12 cellular contexts compared by ENCODE assay signal in genomic region chr19:49632576-49632975, GRCh38. TPM values are rescaled to one million over a fixed set of nuclear protein-coding genes. Genes with fewer than 3 reads are reported as not detected.
DNase-seq lines count a peak whose midpoint lies in the region; ATAC-seq lines count a peak whose summit lies in the region.
"Had no signal": no experiment of that assay in that cellular context is flagged by ENCODE, and none has a peak within 500 bp of the region (broad histone marks: within the 10 kb centered on the region; RNA-seq: fewer than 3 reads in every experiment).

No MANE protein-coding gene starts in this region.

- H3K4me3 Mint-ChIP-seq in activated naive CD4-positive, alpha-beta T cell treated with anti-CD3 and anti-CD28 coated beads, Interleukin-2, amount 10 ng/mL, durations not matched to agents 7 days and 5 days: no peak overlapping the region
- H3K4me3 Mint-ChIP-seq in T-helper 17 cell: no peak overlapping the region
- H3K4me3 Mint-ChIP-seq: CD8-positive, alpha-beta memory T cell; H9 had no signal

- ATAC-seq in activated naive CD4-positive, alpha-beta T cell treated with anti-CD3 and anti-CD28 coated beads, Interleukin-2, amount 50 U/mL, for 72 hours: no peak
- ATAC-seq in T-helper 17 cell (no peak), HG03175 (IDR thresholded peaks at IDR 0.05; ENCODE audit: unreplicated experiment) (no peak), HG03354 (IDR thresholded peaks at IDR 0.05; ENCODE audit: poor library complexity, severe bottlenecking, unreplicated experiment) (no peak)
- ATAC-seq: GM12878 had no signal

- H3K36me3 Mint-ChIP-seq in activated naive CD4-positive, alpha-beta T cell treated with anti-CD3 and anti-CD28 coated beads, Interleukin-2, amount 50 U/mL, for 72 hours: no peaks in the 10 kb centered on the region
- peaks cover 9% of the 10 kb centered on the region for H3K36me3 Mint-ChIP-seq in activated naive CD4-positive, alpha-beta T cell treated with anti-CD3 and anti-CD28 coated beads, Interleukin-2, amount 10 ng/mL, durations not matched to agents 7 days and 5 days
- H3K36me3 Mint-ChIP-seq in T-helper 17 cell (ENCODE audit: low read depth): no peaks in the 10 kb centered on the region

- H3K27me3 Mint-ChIP-seq in activated naive CD4-positive, alpha-beta T cell treated with anti-CD3 and anti-CD28 coated beads, Interleukin-2, amount 10 ng/mL, durations not matched to agents 7 days and 5 days: peaks cover 11% of the 10 kb centered on the region
- H3K27me3 Mint-ChIP-seq in T-helper 17 cell: no peaks in the 10 kb centered on the region
- H3K27me3 Mint-ChIP-seq: CD8-positive, alpha-beta memory T cell had no signal

- H3K4me1 Mint-ChIP-seq in activated naive CD4-positive, alpha-beta T cell treated with anti-CD3 and anti-CD28 coated beads, Interleukin-2, amount 10 ng/mL, durations not matched to agents 7 days and 5 days: peaks cover 7% of the 10 kb centered on the region
- peaks cover 4% of the 10 kb centered on the region for H3K4me1 Mint-ChIP-seq in T-helper 17 cell

- no peaks in the 10 kb centered on the region for H3K36me3 ChIP-seq in effector memory CD4-positive, alpha-beta T cell (ENCODE audit: control insufficient read depth, insufficient read depth, low read length)

- no peaks in the 10 kb centered on the region for H3K9me3 Mint-ChIP-seq in activated naive CD4-positive, alpha-beta T cell treated with anti-CD3 and anti-CD28 coated beads, Interleukin-2, amount 50 U/mL, for 72 hours
- no peaks in the 10 kb centered on the region for H3K9me3 Mint-ChIP-seq in activated naive CD4-positive, alpha-beta T cell treated with anti-CD3 and anti-CD28 coated beads, Interleukin-2, amount 10 ng/mL, durations not matched to agents 7 days and 5 days
- H3K9me3 Mint-ChIP-seq: CD8-positive, alpha-beta memory T cell; H9 had no signal

- no peak overlapping the region for H3K4me3 ChIP-seq in effector memory CD4-positive, alpha-beta T cell (ENCODE audit: insufficient read depth, low read depth, low read length, poor library complexity, severe bottlenecking)
- H3K4me3 ChIP-seq: GM12878 had no signal

- CTCF ChIA-PET in activated naive CD4-positive, alpha-beta T cell treated with anti-CD3 and anti-CD28 coated beads, Interleukin-2, amount 10 ng/mL, durations not matched to agents 7 days and 5 days (lab: Charles Lee): no interaction called here

- no peaks in the 10 kb centered on the region for H3K9me3 ChIP-seq in T-helper 17 cell (ENCODE audit: control insufficient read depth, low read length, poor library complexity, severe bottlenecking)
- no peaks in the 10 kb centered on the region for H3K9me3 ChIP-seq in effector memory CD4-positive, alpha-beta T cell (ENCODE audit: control insufficient read depth, low read length)

- no peaks in the 10 kb centered on the region for H3K4me1 ChIP-seq in effector memory CD4-positive, alpha-beta T cell (ENCODE audit: control insufficient read depth, insufficient read depth, low read length, poor library complexity, severe bottlenecking)

- H3K27me3 ChIP-seq in effector memory CD4-positive, alpha-beta T cell (replicated peaks; ENCODE audit: control insufficient read depth, insufficient read depth, low read length, poor library complexity, severe bottlenecking): no peaks in the 10 kb centered on the region

- peak overlapping the region; percentile 1 for H3K27ac ChIP-seq in effector memory CD4-positive, alpha-beta T cell (ENCODE audit: insufficient read depth, low read length, poor library complexity, severe bottlenecking)
- H3K27ac ChIP-seq: 22Rv1 had no signal

- no peak for DNase-seq in activated naive CD4-positive, alpha-beta T cell treated with anti-CD3 and anti-CD28 coated beads, Interleukin-2, amount 50 U/mL, for 72 hours (ENCODE audit: low spot score in 2 of 2)
- no peak for DNase-seq in activated naive CD4-positive, alpha-beta T cell treated with anti-CD3 and anti-CD28 coated beads, Interleukin-2, amount 10 ng/mL, durations not matched to agents 7 days and 5 days
- no peak for DNase-seq in T-helper 17 cell
- DNase-seq in effector memory CD4-positive, alpha-beta T cell: no peak
- no peak for DNase-seq in NCI-H1417 (lab: John Stamatoyannopoulos, UW)
- DNase-seq: CD8-positive, alpha-beta memory T cell; GOT3; H9 had no signal

- peak overlapping the region; percentile 29 to 81 for H3K27ac Mint-ChIP-seq in activated naive CD4-positive, alpha-beta T cell treated with anti-CD3 and anti-CD28 coated beads, Interleukin-2, amount 50 U/mL, for 72 hours
- no peak overlapping the region for H3K27ac Mint-ChIP-seq in activated naive CD4-positive, alpha-beta T cell treated with anti-CD3 and anti-CD28 coated beads, Interleukin-2, amount 10 ng/mL, durations not matched to agents 7 days and 5 days
- H3K27ac Mint-ChIP-seq in T-helper 17 cell: peak overlapping the region; percentile 11

RNA-seq across cellular contexts. Expression of gene RRAS, which starts 7.4 kb away (rescaled TPM):
- total RNA-seq in activated naive CD4-positive, alpha-beta T cell treated with anti-CD3 and anti-CD28 coated beads, Interleukin-2, amount 50 U/mL, for 72 hours: 10 to 100 TPM in 1 of 2 donors, 1 to 10 TPM in 1; 6.0 to 12.9 TPM
- total RNA-seq in T-helper 17 cell: 1 to 10 TPM; 6.6 to 9.1 TPM

RNA-seq across cellular contexts. Expression of gene SCAF1, which starts 9.4 kb away (rescaled TPM):
- total RNA-seq in activated naive CD4-positive, alpha-beta T cell treated with anti-CD3 and anti-CD28 coated beads, Interleukin-2, amount 50 U/mL, for 72 hours: 10 to 100 TPM; 49.8 to 57.4 TPM
- total RNA-seq in T-helper 17 cell: 10 to 100 TPM; 34.1 to 36.3 TPM

RNA-seq across cellular contexts. Expression of gene IRF3, which starts 33.1 kb away (rescaled TPM):
- total RNA-seq in activated naive CD4-positive, alpha-beta T cell treated with anti-CD3 and anti-CD28 coated beads, Interleukin-2, amount 50 U/mL, for 72 hours: 100 to 1,000 TPM; 135 to 202 TPM
- 100 to 1,000 TPM; 162 to 181 TPM for total RNA-seq in T-helper 17 cell

RNA-seq across cellular contexts. Expression of gene BCL2L12, which starts 33.2 kb away (rescaled TPM):
- 10 to 100 TPM; 69.6 to 93.4 TPM for total RNA-seq in activated naive CD4-positive, alpha-beta T cell treated with anti-CD3 and anti-CD28 coated beads, Interleukin-2, amount 50 U/mL, for 72 hours
- total RNA-seq in T-helper 17 cell: 10 to 100 TPM; 10.2 to 15.6 TPM

RNA-seq across cellular contexts. Expression of gene PRR12, which starts 41.6 kb away (rescaled TPM):
- 10 to 100 TPM; 28.9 to 32.9 TPM for total RNA-seq in activated naive CD4-positive, alpha-beta T cell treated with anti-CD3 and anti-CD28 coated beads, Interleukin-2, amount 50 U/mL, for 72 hours
- total RNA-seq in T-helper 17 cell: 10 to 100 TPM; 44.6 to 50.7 TPM
